In the genomic region with DNA sequence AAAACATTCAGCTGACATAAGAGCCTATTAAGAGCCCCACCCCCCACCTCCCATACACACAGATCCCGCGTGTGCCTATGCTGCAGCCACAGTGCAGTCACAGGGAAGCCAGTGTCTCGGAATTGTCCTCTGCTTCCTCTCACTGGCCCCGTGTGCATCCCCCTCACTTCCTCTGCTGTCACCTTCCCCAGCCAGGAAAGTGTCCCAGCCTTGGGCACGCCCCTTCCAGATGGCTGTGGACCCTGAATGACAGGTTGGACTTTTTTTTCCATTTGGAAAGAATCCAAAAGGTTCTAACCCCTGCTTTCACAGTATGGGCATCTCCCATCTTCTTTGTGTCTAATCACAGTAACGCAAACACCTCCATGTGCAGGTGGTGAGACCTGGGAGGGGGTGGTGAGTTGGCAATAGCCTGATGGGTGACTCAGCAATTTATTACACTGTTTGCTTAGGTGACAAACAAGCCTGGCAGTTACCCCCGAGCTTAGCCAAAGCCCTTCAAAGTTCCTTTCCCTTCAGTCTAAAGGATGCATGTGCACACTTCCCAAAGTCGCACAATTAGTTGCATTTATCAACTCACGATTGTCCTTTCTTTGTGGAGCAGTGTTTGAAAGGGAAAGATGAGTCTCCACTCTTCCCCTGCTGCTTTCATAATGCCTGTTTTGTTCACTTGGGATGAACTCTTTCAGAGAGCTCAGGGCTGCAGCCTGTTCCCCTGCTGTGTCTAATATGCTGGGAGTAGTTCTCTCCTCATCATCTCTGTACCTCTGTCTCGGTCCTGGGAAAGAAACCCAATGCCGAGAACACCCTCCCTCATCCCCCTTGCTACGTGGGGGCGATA, we compare ENCODE assay signal across 1 cellular context.
TF ChIP-seq lines count a peak whose summit lies in the region.

No MANE protein-coding gene starts in this region.

TF ChIP-seq in HCT116, 20 proteins besides CTCF, POLR2A, EP300 and RAD21 (continued from another document):
- TF ChIP-seq, protein P1, sequence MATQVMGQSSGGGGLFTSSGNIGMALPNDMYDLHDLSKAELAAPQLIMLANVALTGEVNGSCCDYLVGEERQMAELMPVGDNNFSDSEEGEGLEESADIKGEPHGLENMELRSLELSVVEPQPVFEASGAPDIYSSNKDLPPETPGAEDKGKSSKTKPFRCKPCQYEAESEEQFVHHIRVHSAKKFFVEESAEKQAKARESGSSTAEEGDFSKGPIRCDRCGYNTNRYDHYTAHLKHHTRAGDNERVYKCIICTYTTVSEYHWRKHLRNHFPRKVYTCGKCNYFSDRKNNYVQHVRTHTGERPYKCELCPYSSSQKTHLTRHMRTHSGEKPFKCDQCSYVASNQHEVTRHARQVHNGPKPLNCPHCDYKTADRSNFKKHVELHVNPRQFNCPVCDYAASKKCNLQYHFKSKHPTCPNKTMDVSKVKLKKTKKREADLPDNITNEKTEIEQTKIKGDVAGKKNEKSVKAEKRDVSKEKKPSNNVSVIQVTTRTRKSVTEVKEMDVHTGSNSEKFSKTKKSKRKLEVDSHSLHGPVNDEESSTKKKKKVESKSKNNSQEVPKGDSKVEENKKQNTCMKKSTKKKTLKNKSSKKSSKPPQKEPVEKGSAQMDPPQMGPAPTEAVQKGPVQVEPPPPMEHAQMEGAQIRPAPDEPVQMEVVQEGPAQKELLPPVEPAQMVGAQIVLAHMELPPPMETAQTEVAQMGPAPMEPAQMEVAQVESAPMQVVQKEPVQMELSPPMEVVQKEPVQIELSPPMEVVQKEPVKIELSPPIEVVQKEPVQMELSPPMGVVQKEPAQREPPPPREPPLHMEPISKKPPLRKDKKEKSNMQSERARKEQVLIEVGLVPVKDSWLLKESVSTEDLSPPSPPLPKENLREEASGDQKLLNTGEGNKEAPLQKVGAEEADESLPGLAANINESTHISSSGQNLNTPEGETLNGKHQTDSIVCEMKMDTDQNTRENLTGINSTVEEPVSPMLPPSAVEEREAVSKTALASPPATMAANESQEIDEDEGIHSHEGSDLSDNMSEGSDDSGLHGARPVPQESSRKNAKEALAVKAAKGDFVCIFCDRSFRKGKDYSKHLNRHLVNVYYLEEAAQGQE (IDR thresholded peaks at IDR 0.05; ENCODE audit: low read depth): no peak
- TF ChIP-seq SP1 (IDR thresholded peaks at IDR 0.05; ENCODE audit: low read depth): no peak; the same call in 1 of the 2 replicates
- no peak for TF ChIP-seq EZH2 (IDR thresholded peaks at IDR 0.05)
- no peak for TF ChIP-seq SRF (IDR thresholded peaks at IDR 0.05; ENCODE audit: low read depth)
- TF ChIP-seq FOSL1 (IDR thresholded peaks at IDR 0.05; ENCODE audit: low read depth): peak; percentile 61
- no peak for TF ChIP-seq EZH2phosphoT487 (IDR thresholded peaks at IDR 0.05; ENCODE audit: borderline replicate concordance)
